Comparison of ENCODE assay signal across 13 cellular contexts in the genomic region with DNA sequence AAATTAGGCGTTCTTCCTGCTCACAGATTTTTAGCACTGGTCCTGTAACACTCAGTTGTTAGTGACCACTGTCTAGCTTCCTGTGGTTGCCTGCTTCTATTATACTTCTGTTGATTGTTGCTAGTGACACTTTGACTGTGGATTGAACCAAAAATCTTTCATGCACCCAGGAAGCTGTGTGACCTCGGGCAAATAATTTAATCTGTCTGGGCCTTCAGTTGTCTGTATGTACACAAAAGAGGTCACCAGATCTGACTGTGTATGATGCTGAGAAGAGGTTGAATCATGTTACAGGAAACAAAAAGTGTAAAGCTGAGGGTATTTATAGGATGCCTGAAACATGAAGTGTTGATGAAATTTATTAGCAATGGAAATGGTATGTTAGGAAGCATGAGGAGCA. TPM values are rescaled to one million over a fixed set of nuclear protein-coding genes. Genes with fewer than 3 reads are reported as not detected.
A peak's percentile ranks its signal among the peaks of the same experiment; 100 is the strongest.
DNase-seq lines count a peak whose midpoint lies in the region; ATAC-seq and TF ChIP-seq lines count a peak whose summit lies in the region.
"Had no signal": no experiment of that assay in that cellular context is flagged by ENCODE, and none has a peak within 500 bp of the region (broad histone marks: within the 10 kb centered on the region; RNA-seq: fewer than 3 reads in every experiment).

No MANE protein-coding gene starts in this region.

- H3K27me3 ChIP-seq in osteoblast (ENCODE audit: insufficient read depth, low read length), result no peaks in the 10 kb centered on the region
- H3K27me3 ChIP-seq: tibial artery had no signal

- peaks cover 64% of the 10 kb centered on the region for H3K36me3 Mint-ChIP-seq in activated naive CD8-positive, alpha-beta T cell treated with anti-CD3 and anti-CD28 coated beads for 36 hours

- H3K27me3 Mint-ChIP-seq in activated naive CD8-positive, alpha-beta T cell treated with anti-CD3 and anti-CD28 coated beads for 36 hours, result no peaks in the 10 kb centered on the region

- H3K4me3 ChIP-seq in osteoblast (ENCODE audit: insufficient read depth, low read length), result no peak overlapping the region
- H3K4me3 ChIP-seq: HAP-1, K562, tibial artery had no signal

- H4K20me1 ChIP-seq in osteoblast (ENCODE audit: insufficient read depth, low read length), result no peaks in the 10 kb centered on the region

- no peak overlapping the region for H3K4me2 ChIP-seq in osteoblast (ENCODE audit: insufficient read depth, low read length)

- no peaks in the 10 kb centered on the region for H3K9me3 ChIP-seq in osteoblast (ENCODE audit: low read depth, low read length)
- H3K9me3 ChIP-seq: HAP-1, tibial artery had no signal

- H3K27ac Mint-ChIP-seq in activated naive CD8-positive, alpha-beta T cell treated with anti-CD3 and anti-CD28 coated beads for 36 hours, result peak overlapping the region; percentile 65

- no peak overlapping the region for H2AFZ ChIP-seq in osteoblast (ENCODE audit: low read length)

- H3K27ac ChIP-seq in osteoblast (ENCODE audit: low read depth, low read length), result no peak overlapping the region
- H3K27ac ChIP-seq: tibial artery had no signal

- ATAC-seq in activated CD4-positive, CD25-positive, alpha-beta regulatory T cell treated with anti-CD3 and anti-CD28 coated beads, Interleukin-2, amount 50 U/mL, for 24 hours, result peak; percentile 56 to 68
- peak; percentile 35 for ATAC-seq in HG03139 (IDR thresholded peaks at IDR 0.05; ENCODE audit: unreplicated experiment)
- ATAC-seq: K562 had no signal

- H3K36me3 ChIP-seq in osteoblast (ENCODE audit: insufficient read depth, low read length), result no peaks in the 10 kb centered on the region
- H3K36me3 ChIP-seq: HAP-1, tibial artery had no signal

- H3K79me2 ChIP-seq in osteoblast (ENCODE audit: insufficient read depth, low read length), result no peaks in the 10 kb centered on the region

- no peak for TF ChIP-seq CTCF in osteoblast (IDR thresholded peaks at IDR 0.05; ENCODE audit: extremely low read depth, low read depth, low read length)

- H3K4me1 Mint-ChIP-seq in activated naive CD8-positive, alpha-beta T cell treated with anti-CD3 and anti-CD28 coated beads for 36 hours, result peaks cover 76% of the 10 kb centered on the region

- no peak for DNase-seq in activated CD4-positive, CD25-positive, alpha-beta regulatory T cell (lab: John Stamatoyannopoulos, UW)
- DNase-seq in activated naive CD8-positive, alpha-beta T cell treated with anti-CD3 and anti-CD28 coated beads for 36 hours, result no peak
- DNase-seq in osteoblast (ENCODE audit: insufficient read length, low spot score, missing footprints) (peak; percentile 29), NCI-H69 (lab: John Stamatoyannopoulos, UW) (no peak), DMS79 treated with DMSO at 0.1 percent for 48 hours (lab: John Stamatoyannopoulos, UW) (no peak), T1000 (lab: John Stamatoyannopoulos, UW) (no peak)
- DNase-seq: aorta; stimulated activated CD4-positive, alpha-beta T cell treated with anti-CD3 and anti-CD28 coated beads, Interleukin-1b, Interleukin-23, amount 100 ng/mL, for 48 hours; tibial artery had no signal

- no peaks in the 10 kb centered on the region for H3K4me1 ChIP-seq in osteoblast (ENCODE audit: insufficient read depth, low read length)
- H3K4me1 ChIP-seq: HAP-1, tibial artery had no signal

- peak overlapping the region; percentile 23 for H3K4me3 Mint-ChIP-seq in activated naive CD8-positive, alpha-beta T cell treated with anti-CD3 and anti-CD28 coated beads for 36 hours

- peaks cover 8% of the 10 kb centered on the region for H3K9me3 Mint-ChIP-seq in activated naive CD8-positive, alpha-beta T cell treated with anti-CD3 and anti-CD28 coated beads for 36 hours

RNA-seq across cellular contexts. Expression of a gene that starts 12.7 kb away (rescaled TPM):
- total RNA-seq in activated naive CD8-positive, alpha-beta T cell treated with anti-CD3 and anti-CD28 coated beads for 36 hours, result 100 to 1,000 TPM in 1 of 2 experiments, 10 to 100 TPM in 1; 99.2 to 101 TPM
- total RNA-seq in osteoblast, result not detected in 2 replicates
- total RNA-seq: K562 had no signal

Comparison
In these comparisons a context has a peak if more than half of its experiments do, and no peak if none do; other contexts are left out.
1. RNA of a gene that starts 12.7 kb away (total RNA-seq): 99.2 to 101 TPM in activated naive CD8-positive, alpha-beta T cell treated with anti-CD3 and anti-CD28 coated beads for 36 hours; not detected in osteoblast; every median in the first group is over 100 times any median in the second.